ENCODE assay signal across 11 cellular contexts in genomic region chr3:12273045-12273695, GRCh38. TPM values are rescaled to one million over a fixed set of nuclear protein-coding genes. Genes with fewer than 3 reads are reported as not detected.
DNase-seq lines count a peak whose midpoint lies in the region; ATAC-seq and TF ChIP-seq lines count a peak whose summit lies in the region.
"Had no signal": no experiment of that assay in that cellular context is flagged by ENCODE, and none has a peak within 500 bp of the region (broad histone marks: within the 10 kb centered on the region; RNA-seq: fewer than 3 reads in every experiment).

No MANE protein-coding gene starts in this region.

- intact Hi-C loops in natural killer cell (cut with micrococcal nuclease), result no loop called here

- DNase-seq in germinal center (ENCODE audit: low spot score) (peak; percentile 57), anterior cingulate cortex (lab: John Stamatoyannopoulos, UW) (no peak), NCI-H1694 (lab: John Stamatoyannopoulos, UW) (no peak), natural killer cell (no peak)
- DNase-seq: activated CD4-positive, alpha-beta T cell treated with anti-CD3 and anti-CD28 coated beads for 48 hours; endodermal cell; NCI-H2081 treated with DMSO at 0.1 percent for 48 hours; stimulated activated CD4-positive, alpha-beta T cell treated with anti-CD3 and anti-CD28 coated beads, Interleukin-2, amount 100 ng/mL, for 48 hours had no signal

- peaks cover 5 to 11% of the 10 kb centered on the region in 2 donors for H3K27me3 Mint-ChIP-seq in natural killer cell (ENCODE audit: low read depth in 2 of 2)

- no peak overlapping the region for H3K27ac Mint-ChIP-seq in natural killer cell
- H3K27ac Mint-ChIP-seq: endodermal cell had no signal

- no peaks in the 10 kb centered on the region for H3K4me1 Mint-ChIP-seq in natural killer cell
- H3K4me1 Mint-ChIP-seq: endodermal cell had no signal

- H3K36me3 Mint-ChIP-seq in natural killer cell, result no peaks in the 10 kb centered on the region

- peak; percentile 100 for ATAC-seq in GM18868 (IDR thresholded peaks at IDR 0.05; ENCODE audit: unreplicated experiment)
- peak; percentile 95 for ATAC-seq in GM21528 (IDR thresholded peaks at IDR 0.05; ENCODE audit: low FRiP score, unreplicated experiment)
- peak; percentile 85 for ATAC-seq in HG03135 (IDR thresholded peaks at IDR 0.05; ENCODE audit: unreplicated experiment)
- ATAC-seq in natural killer cell, result no peak

- TF ChIP-seq CTCF in natural killer cell (IDR thresholded peaks at IDR 0.05), result no peak

- H3K9me3 Mint-ChIP-seq in natural killer cell, result no peaks in the 10 kb centered on the region
- H3K9me3 Mint-ChIP-seq: endodermal cell had no signal

- H3K4me3 Mint-ChIP-seq in natural killer cell, result no peak overlapping the region
- H3K4me3 Mint-ChIP-seq: endodermal cell had no signal

RNA-seq across cellular contexts. Expression of gene PPARG, which starts 15.7 kb away (rescaled TPM):
- under 1 TPM in 1 of 3 donors, not detected in 2; 0.21 TPM for total RNA-seq in natural killer cell

Comparison
In these comparisons a context has a peak if more than half of its experiments do, and no peak if none do; other contexts are left out.
1. ATAC-seq: peak in GM18868 (single experiment), GM21528 (single experiment) and HG03135 (single experiment); none in natural killer cell (0 of 3).